In genomic region chr9:111516061-111516465, GRCh38 we compare ENCODE assay signal across 13 cellular contexts. TPM values are rescaled to one million over a fixed set of nuclear protein-coding genes. Genes with fewer than 3 reads are reported as not detected.
A peak's percentile ranks its signal among the peaks of the same experiment; 100 is the strongest.
DNase-seq lines count a peak whose midpoint lies in the region; ATAC-seq and TF ChIP-seq lines count a peak whose summit lies in the region.
"Had no signal": no experiment of that assay in that cellular context is flagged by ENCODE, and none has a peak within 500 bp of the region (broad histone marks: within the 10 kb centered on the region; RNA-seq: fewer than 3 reads in every experiment).

No MANE protein-coding gene starts in this region.

- H2BK15ac ChIP-seq in IMR-90 (ENCODE audit: low read depth, low read length), result no peak overlapping the region

- no peak overlapping the region for H2AK9ac ChIP-seq in IMR-90 (replicated peaks; ENCODE audit: low read depth, low read length, poor library complexity)

- TF ChIP-seq POLR2A in IMR-90 (IDR thresholded peaks at IDR 0.05; ENCODE audit: low read depth, low read length) (no peak), body of pancreas (IDR thresholded peaks at IDR 0.05) (no peak)

- no peak overlapping the region for H3K9ac ChIP-seq in IMR-90 (ENCODE audit: low read depth, low read length)
- H3K9ac ChIP-seq in iPS-15b (ENCODE audit: low read depth, low read length), result peak overlapping the region; percentile 47

- peak; percentile 35 for DNase-seq in DMS 273 (lab: John Stamatoyannopoulos, UW; ENCODE audit: unreplicated experiment)
- no peak for DNase-seq in DMS 273 treated with DMSO at 0.1 percent for 48 hours (lab: John Stamatoyannopoulos, UW)
- DNase-seq in IMR-90, result peak; percentile 18
- DNase-seq in SK-N-DZ (ENCODE audit: low spot score), result peak; percentile 29
- DNase-seq in NCI-H1930 (lab: John Stamatoyannopoulos, UW), result no peak
- DNase-seq in body of pancreas, result no peak
- DNase-seq: activated CD4-positive, alpha-beta memory T cell treated with anti-CD3 and anti-CD28 coated beads for 36 hours; COR-L47; NCI-H187; stimulated activated CD4-positive, alpha-beta T cell treated with anti-CD3 and anti-CD28 coated beads, Interleukin-12 subunit alpha, Interleukin-12 subunit beta, amount 100 ng/mL, for 4 hours had no signal

- no peaks in the 10 kb centered on the region for H3K4me1 ChIP-seq in IMR-90 (ENCODE audit: control insufficient read depth, insufficient read depth, low read length)
- H3K4me1 ChIP-seq in iPS-15b (ENCODE audit: control insufficient read depth, insufficient read depth, low read length), result no peaks in the 10 kb centered on the region
- no peaks in the 10 kb centered on the region for H3K4me1 ChIP-seq in body of pancreas

- no peak overlapping the region for H3K4ac ChIP-seq in IMR-90 (ENCODE audit: low read depth, low read length)

- no peak overlapping the region for H2AK5ac ChIP-seq in IMR-90 (ENCODE audit: low read depth, low read length)

- no peak overlapping the region for H3K4me2 ChIP-seq in IMR-90 (ENCODE audit: low read depth, low read length)

- H3K9me1 ChIP-seq in IMR-90 (ENCODE audit: insufficient read depth, low read length), result no peaks in the 10 kb centered on the region

- H3K18ac ChIP-seq in IMR-90 (ENCODE audit: low read depth, low read length), result no peak overlapping the region

- peaks cover 1% of the 10 kb centered on the region for H3K27me3 ChIP-seq in IMR-90 (ENCODE audit: control insufficient read depth, insufficient read depth, low read length)
- H3K27me3 ChIP-seq in iPS-15b (ENCODE audit: control insufficient read depth, insufficient read depth, low read length), result no peaks in the 10 kb centered on the region
- H3K27me3 ChIP-seq in body of pancreas, result no peaks in the 10 kb centered on the region

- H3K9me3 ChIP-seq in IMR-90 (ENCODE audit: control insufficient read depth, insufficient read depth, low read length) (no peaks in the 10 kb centered on the region; the same call in 1 of the 2 replicates), iPS-15b (ENCODE audit: control insufficient read depth, insufficient read depth, low read length) (no peaks in the 10 kb centered on the region), body of pancreas (no peaks in the 10 kb centered on the region)

- TF ChIP-seq RAD21 in IMR-90 (IDR thresholded peaks at IDR 0.05; ENCODE audit: low read length), result no peak

- peak overlapping the region; percentile 58 for H2AFZ ChIP-seq in IMR-90 (replicated peaks; ENCODE audit: low read length, poor library complexity)

- TF ChIP-seq CTCF in IMR-90 (conservative IDR thresholded peaks at IDR 0.05; ENCODE audit: low read depth, low read length), result no peak
- TF ChIP-seq CTCF in body of pancreas (IDR thresholded peaks at IDR 0.05), result no peak

- H4K8ac ChIP-seq in IMR-90 (ENCODE audit: low read depth in 2 of 2, low read length in 2 of 2), result no peak overlapping the region

- no peak overlapping the region for H3K27ac ChIP-seq in IMR-90 (ENCODE audit: insufficient read depth, low read length)
- no peak overlapping the region for H3K27ac ChIP-seq in body of pancreas

- H3K36me3 ChIP-seq in IMR-90 (ENCODE audit: control insufficient read depth, insufficient read depth, low read length), result no peaks in the 10 kb centered on the region
- H3K36me3 ChIP-seq in iPS-15b (ENCODE audit: control insufficient read depth, insufficient read depth, low read length), result no peaks in the 10 kb centered on the region
- no peaks in the 10 kb centered on the region for H3K36me3 ChIP-seq in body of pancreas (replicated peaks in 1 of 2; ENCODE audit: insufficient read depth in 1 of 2, low read depth in 2 of 2)

- dilution Hi-C loops in IMR-90 (cut with HindIII; ENCODE audit: low sequenced_read_pairs, unreplicated experiment), result no loop called here

- no peak overlapping the region for H2BK120ac ChIP-seq in IMR-90 (ENCODE audit: low read depth, low read length)

- ATAC-seq in IMR-90 (ENCODE audit: low read depth) (peak; percentile 57), body of pancreas (no peak), GM21528 (IDR thresholded peaks at IDR 0.05; ENCODE audit: low FRiP score, unreplicated experiment) (no peak)

- H2BK5ac ChIP-seq in IMR-90 (ENCODE audit: low read depth, low read length, poor library complexity, severe bottlenecking), result no peak overlapping the region

- H3K14ac ChIP-seq in IMR-90 (replicated peaks; ENCODE audit: low read depth, low read length), result no peak overlapping the region

- no peak overlapping the region for H2BK20ac ChIP-seq in IMR-90 (ENCODE audit: low read depth, low read length)

- H4K91ac ChIP-seq in IMR-90 (ENCODE audit: insufficient read depth, low read depth, low read length), result no peak overlapping the region

- no peak overlapping the region for H4K5ac ChIP-seq in IMR-90 (ENCODE audit: low read depth, low read length)

- POLR2A ChIA-PET in IMR-90 (lab: Charles Lee; ENCODE audit: unreplicated experiment), result no interaction called here

- intact Hi-C loops in IMR-90 (cut with micrococcal nuclease) (no loop called here), body of pancreas (cut with DNase I) (no loop called here)

- H3K56ac ChIP-seq in IMR-90 (ENCODE audit: extremely low read depth, insufficient read depth, low read length), result no peak overlapping the region

- H4K20me1 ChIP-seq in IMR-90 (ENCODE audit: insufficient read depth, low read length), result no peaks in the 10 kb centered on the region

- H3K79me1 ChIP-seq in IMR-90 (ENCODE audit: low read depth in 1 of 2, low read length in 2 of 2), result no peaks in the 10 kb centered on the region

- H3K4me3 ChIP-seq in IMR-90 (ENCODE audit: insufficient read depth, low read depth, low read length) (no peak overlapping the region), iPS-15b (ENCODE audit: low read depth, low read length) (no peak overlapping the region), body of pancreas (no peak overlapping the region)
- H3K4me3 ChIP-seq: lung had no signal

- CTCF ChIA-PET in IMR-90 (lab: Yijun Ruan, JAX), result no interaction called here

- no peak overlapping the region for H3K23ac ChIP-seq in IMR-90 (ENCODE audit: low read depth, low read length)

- no TSS peak for BruUV-seq in IMR-90 (replicated peaks; lab: Mats Ljungman, UMichigan)

- in situ Hi-C loops in IMR-90 (cut with MboI; ENCODE audit: low sequenced_read_pairs), result no loop called here

- 41% methylated on average over 2 of the region's 2 CpGs; no CpG with 5 or more reads in 1 of the 2 experiments for whole genome bisulfite sequencing in IMR-90 (ENCODE audit: extremely low coverage in 2 of 2, insufficient read length in 1 of 2), 2 experiments
- WGBS in body of pancreas, 2 donors, result 79 to 83% methylated on average over 2 of the region's 2 CpGs

TF ChIP-seq in IMR-90, 13 proteins besides CTCF, POLR2A, EP300 and RAD21:
- TF ChIP-seq MAZ (IDR thresholded peaks at IDR 0.05; ENCODE audit: borderline replicate concordance, low read depth, low read length) (no peak), CHD1 (IDR thresholded peaks at IDR 0.05; ENCODE audit: low read depth, low read length) (no peak)

RNA-seq across cellular contexts. Expression of gene ZNF483, which starts 8.9 kb away (rescaled TPM):
- total RNA-seq in IMR-90 (2012; rRNA removed) (0.90 and 1.4 TPM in 2 replicates), body of pancreas (1 to 10 TPM; 6.7 to 8.6 TPM)
- 0.10 and 0.11 TPM in 2 replicates for polyA plus RNA-seq in IMR-90 (2012; rRNA removed)
- 0.02 and 0.03 TPM in 2 replicates for polyA plus RNA-seq in IMR-90 (2012; cell fraction: cytosol; rRNA removed)
- polyA plus RNA-seq in IMR-90 (2012; cell fraction: nucleus; rRNA removed; ENCODE audit: low replicate concordance), result 0.03 and 0.83 TPM in 2 replicates
- 1.7 and 3.1 TPM in 2 replicates for polyA plus RNA-seq in SK-N-DZ (2014; cell fraction: cytosol; rRNA removed)
- 4.0 and 4.5 TPM in 2 replicates for polyA plus RNA-seq in SK-N-DZ (2014; cell fraction: nucleus; rRNA removed)

RNA-seq across cellular contexts. Expression of gene ECPAS, which starts 31.9 kb away (rescaled TPM):
- total RNA-seq in IMR-90 (2012; rRNA removed) (54.8 and 78.9 TPM in 2 replicates), body of pancreas (10 to 100 TPM; 35.3 to 57.6 TPM)
- polyA plus RNA-seq in IMR-90 (2012; rRNA removed), result 17.2 and 20.1 TPM in 2 replicates
- 6.0 and 7.2 TPM in 2 replicates for polyA plus RNA-seq in IMR-90 (2012; cell fraction: cytosol; rRNA removed)
- polyA plus RNA-seq in IMR-90 (2012; cell fraction: nucleus; rRNA removed; ENCODE audit: low replicate concordance), result 8.9 and 56.1 TPM in 2 replicates
- polyA plus RNA-seq in SK-N-DZ (2014; cell fraction: cytosol; rRNA removed), result 24.8 and 30.0 TPM in 2 replicates
- polyA plus RNA-seq in SK-N-DZ (2014; cell fraction: nucleus; rRNA removed), result 35.5 and 46.4 TPM in 2 replicates

Comparison
In these comparisons a context has a peak if more than half of its experiments do, and no peak if none do; other contexts are left out.
1. DNase-seq: peak in DMS 273 (single experiment), IMR-90 (single experiment) and SK-N-DZ (single experiment); none in DMS 273 treated with DMSO at 0.1 percent for 48 hours (single experiment), NCI-H1930 (0 of 2) and body of pancreas (0 of 4).